14 cellular contexts compared by ENCODE assay signal in the genomic region with DNA sequence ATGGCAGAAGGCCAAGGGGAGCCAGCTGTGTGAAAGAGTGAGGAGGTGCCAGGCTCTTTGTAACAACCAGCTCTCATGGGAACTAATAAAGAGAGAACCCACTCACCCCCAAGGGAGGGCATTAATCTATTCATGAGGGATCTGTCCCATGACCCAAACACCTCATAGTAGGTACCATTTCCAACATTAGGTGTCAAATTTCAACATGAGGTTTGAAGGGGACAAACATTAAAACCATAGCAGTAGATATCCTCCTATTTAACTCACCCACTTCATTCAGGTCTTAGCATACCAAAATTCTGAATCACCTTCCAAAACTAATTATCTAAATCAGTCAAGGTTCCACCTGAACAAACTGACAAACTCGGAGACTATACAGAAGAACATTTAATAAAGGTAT.
DNase-seq lines count a peak whose midpoint lies in the region; ATAC-seq lines count a peak whose summit lies in the region.
"Had no signal": no experiment of that assay in that cellular context is flagged by ENCODE, and none has a peak within 500 bp of the region (broad histone marks: within the 10 kb centered on the region; RNA-seq: fewer than 3 reads in every experiment).

No MANE protein-coding gene starts in this region.

- DNase-seq in NCI-H2171 treated with DMSO at 0.1 percent for 48 hours (lab: John Stamatoyannopoulos, UW), result peak; percentile 42
- DNase-seq in NCI-H2171 (lab: John Stamatoyannopoulos, UW), result no peak
- peak; percentile 16 for DNase-seq in NCI-H1105 (lab: John Stamatoyannopoulos, UW)
- peak; percentile 87 for DNase-seq in NCI-H69 (lab: John Stamatoyannopoulos, UW)
- peak; percentile 31 for DNase-seq in kidney tubule cell (ENCODE audit: low spot score)
- no peak for DNase-seq in activated naive CD4-positive, alpha-beta T cell treated with anti-CD3 and anti-CD28 coated beads, Interleukin-2, amount 10 ng/mL, durations not matched to agents 7 days and 5 days
- no peak for DNase-seq in occipital lobe (lab: John Stamatoyannopoulos, UW)
- DNase-seq: C1 segment of cervical spinal cord; CD4-positive, alpha-beta T cell; GOT3; H9 had no signal

- ATAC-seq in GM18907 (IDR thresholded peaks at IDR 0.05; ENCODE audit: unreplicated experiment), result no peak
- ATAC-seq: GM12878 had no signal

- H3K4me3 Mint-ChIP-seq in activated naive CD4-positive, alpha-beta T cell treated with anti-CD3 and anti-CD28 coated beads, Interleukin-2, amount 10 ng/mL, durations not matched to agents 7 days and 5 days, result no peak overlapping the region
- H3K4me3 Mint-ChIP-seq: B cell; CD4-positive, alpha-beta T cell; H9 had no signal

- no peaks in the 10 kb centered on the region for H3K36me3 Mint-ChIP-seq in activated naive CD4-positive, alpha-beta T cell treated with anti-CD3 and anti-CD28 coated beads, Interleukin-2, amount 10 ng/mL, durations not matched to agents 7 days and 5 days

- no peak overlapping the region for H3K27ac Mint-ChIP-seq in activated naive CD4-positive, alpha-beta T cell treated with anti-CD3 and anti-CD28 coated beads, Interleukin-2, amount 10 ng/mL, durations not matched to agents 7 days and 5 days
- H3K27ac Mint-ChIP-seq: B cell; CD4-positive, alpha-beta T cell; H9 had no signal

- H3K27me3 Mint-ChIP-seq in activated naive CD4-positive, alpha-beta T cell treated with anti-CD3 and anti-CD28 coated beads, Interleukin-2, amount 10 ng/mL, durations not matched to agents 7 days and 5 days, result no peaks in the 10 kb centered on the region
- H3K27me3 Mint-ChIP-seq: B cell; CD4-positive, alpha-beta T cell had no signal

- H3K4me1 Mint-ChIP-seq in activated naive CD4-positive, alpha-beta T cell treated with anti-CD3 and anti-CD28 coated beads, Interleukin-2, amount 10 ng/mL, durations not matched to agents 7 days and 5 days, result no peaks in the 10 kb centered on the region
- H3K4me1 Mint-ChIP-seq: B cell, H9 had no signal

- H3K9me3 Mint-ChIP-seq in activated naive CD4-positive, alpha-beta T cell treated with anti-CD3 and anti-CD28 coated beads, Interleukin-2, amount 10 ng/mL, durations not matched to agents 7 days and 5 days, result no peaks in the 10 kb centered on the region
- H3K9me3 Mint-ChIP-seq: CD4-positive, alpha-beta T cell; H9 had no signal

- CTCF ChIA-PET in activated naive CD4-positive, alpha-beta T cell treated with anti-CD3 and anti-CD28 coated beads, Interleukin-2, amount 10 ng/mL, durations not matched to agents 7 days and 5 days (lab: Charles Lee), result interaction anchor here (0.7 kb wide), 1 partner anchor 239 kb away, joined by 3 read pairs; no protein-coding TSS in a partner anchor

Comparison
In these comparisons a context has a peak if more than half of its experiments do, and no peak if none do; other contexts are left out.
1. DNase-seq: peak in NCI-H2171 treated with DMSO at 0.1 percent for 48 hours (single experiment), NCI-H1105 (single experiment), NCI-H69 (single experiment) and kidney tubule cell (single experiment); none in NCI-H2171 (single experiment), activated naive CD4-positive, alpha-beta T cell treated with anti-CD3 and anti-CD28 coated beads, Interleukin-2, amount 10 ng/mL, durations not matched to agents 7 days and 5 days (single experiment) and occipital lobe (single experiment).